Comparison of ENCODE assay signal across 8 cellular contexts in the genomic region with DNA sequence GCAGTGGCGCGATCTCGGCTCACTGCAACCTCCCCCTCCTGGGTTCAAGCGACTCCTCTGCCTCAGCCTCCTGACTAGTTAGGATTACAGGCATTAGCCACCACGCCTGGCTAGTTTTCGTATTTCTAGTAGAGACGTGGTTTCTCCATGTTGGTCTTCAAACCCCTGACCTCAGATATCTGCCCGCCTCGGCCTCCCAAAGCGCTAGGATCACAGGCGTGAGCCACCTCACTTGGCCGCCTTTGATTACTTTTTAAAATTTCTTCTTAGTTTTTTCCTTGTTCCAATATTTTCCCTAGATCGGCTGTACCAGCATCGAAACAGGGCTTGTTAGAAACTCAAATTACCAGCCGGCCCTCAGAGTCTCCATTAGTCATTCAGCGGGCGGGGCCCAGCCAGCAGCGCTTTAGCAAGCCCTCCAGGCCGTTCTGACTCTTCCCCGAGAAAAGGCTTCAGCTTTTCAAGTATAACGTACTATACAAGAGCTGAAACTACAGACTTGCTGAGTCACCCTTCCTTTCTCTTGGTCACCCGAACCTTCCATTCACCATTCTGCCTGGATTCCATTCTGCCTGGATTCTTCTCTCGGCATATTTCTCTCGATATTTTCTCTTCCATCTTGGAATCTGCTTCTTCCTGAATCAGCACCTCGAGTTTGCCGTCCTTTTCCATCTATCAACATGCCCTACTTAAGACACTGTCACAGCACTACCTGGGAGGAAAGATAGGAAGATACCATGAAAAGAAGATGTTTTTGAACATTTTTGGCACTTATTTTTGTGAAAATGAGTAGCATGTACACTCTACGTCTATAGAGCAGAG. TPM values are rescaled to one million over a fixed set of nuclear protein-coding genes. Genes with fewer than 3 reads are reported as not detected.
DNase-seq lines count a peak whose midpoint lies in the region; ATAC-seq and TF ChIP-seq lines count a peak whose summit lies in the region.

No MANE protein-coding gene starts in this region.

- TF ChIP-seq CTCF in foreskin fibroblast (IDR thresholded peaks at IDR 0.05; ENCODE audit: low read depth, low read length) = no peak

- no peaks in the 10 kb centered on the region for H3K9me3 ChIP-seq in SJSA1 (replicated peaks)

- ATAC-seq in GM21390 (IDR thresholded peaks at IDR 0.05; ENCODE audit: unreplicated experiment) = no peak

- H3K4me3 ChIP-seq in SJSA1 = no peak overlapping the region
- H3K4me3 ChIP-seq in foreskin fibroblast (ENCODE audit: low read depth in 1 of 2, low read length in 2 of 2) = no peak overlapping the region

- H3K27me3 ChIP-seq in SJSA1 (replicated peaks) = no peaks in the 10 kb centered on the region

- H3K36me3 ChIP-seq in SJSA1 = no peaks in the 10 kb centered on the region

- peak overlapping the region; percentile 65 for H3K27ac ChIP-seq in SJSA1

- H3K4me1 ChIP-seq in SJSA1 (replicated peaks) = peaks cover 11% of the 10 kb centered on the region

- peak; percentile 91 for DNase-seq in A172 (ENCODE audit: low spot score)
- DNase-seq in H4 (ENCODE audit: low spot score) = peak; percentile 85
- DNase-seq in SJSA1 (ENCODE audit: low read depth in 1 of 2, low spot score in 2 of 2) = peak; percentile 51 to 72
- peak; percentile 84 to 92 for DNase-seq in foreskin fibroblast
- DNase-seq in DMS153 treated with DMSO at 0.1 percent for 48 hours (lab: John Stamatoyannopoulos, UW; ENCODE audit: unreplicated experiment) = no peak
- DNase-seq in midbrain (lab: John Stamatoyannopoulos, UW) = no peak
- no peak for DNase-seq in NCI-H2107 treated with DMSO at 0.1 percent for 48 hours (lab: John Stamatoyannopoulos, UW; ENCODE audit: unreplicated experiment)

RNA-seq across cellular contexts. Expression of gene CAPRIN1, which starts 6.7 kb away (rescaled TPM):
- 232 and 292 TPM in 2 replicates for total RNA-seq in A172 (2014; rRNA removed; shearing (Covaris generic))
- 230 and 273 TPM in 2 replicates for total RNA-seq in H4 (2014; rRNA removed; shearing (Covaris generic))
- total RNA-seq in SJSA1 (2014; rRNA removed; shearing (Covaris generic)) = 126 and 193 TPM in 2 replicates

Comparison
In these comparisons a context has a peak if more than half of its experiments do, and no peak if none do; other contexts are left out.
1. DNase-seq: peak in A172 (single experiment), H4 (single experiment), SJSA1 (2 of 2) and foreskin fibroblast (2 of 2); none in DMS153 treated with DMSO at 0.1 percent for 48 hours (single experiment), midbrain (single experiment) and NCI-H2107 treated with DMSO at 0.1 percent for 48 hours (single experiment).